8 cellular contexts compared by ENCODE assay signal in the genomic region with DNA sequence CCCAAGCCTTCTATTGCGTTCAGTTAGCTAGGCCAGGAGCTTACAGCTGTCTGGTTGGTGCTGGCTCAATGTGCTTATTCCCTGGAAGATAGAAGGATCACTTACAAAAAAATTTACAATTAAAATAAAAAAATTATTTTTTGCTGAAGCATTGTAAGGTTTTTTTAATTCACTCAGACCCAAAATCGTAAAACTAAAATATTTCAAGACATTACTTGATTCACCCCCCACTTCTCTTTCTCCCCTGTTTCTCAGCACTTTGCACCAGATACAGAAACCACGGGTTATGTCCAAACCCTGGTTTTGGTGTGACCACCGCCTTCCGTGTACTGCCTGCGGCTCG. TPM values are rescaled to one million over a fixed set of nuclear protein-coding genes. Genes with fewer than 3 reads are reported as not detected.
A peak's percentile ranks its signal among the peaks of the same experiment; 100 is the strongest.
DNase-seq lines count a peak whose midpoint lies in the region; ATAC-seq, FAIRE-seq and TF ChIP-seq lines count a peak whose summit lies in the region.

No MANE protein-coding gene starts in this region.

- H3K9me3 ChIP-seq in HUES48 (ENCODE audit: control insufficient read depth, insufficient read depth, low read length) (no peaks in the 10 kb centered on the region), astrocyte (ENCODE audit: insufficient read depth, low read depth, low read length) (no peaks in the 10 kb centered on the region), iPS-20b (ENCODE audit: insufficient read depth, low read depth, low read length) (no peaks in the 10 kb centered on the region)

- no peak for DNase-seq in astrocyte (ENCODE audit: low read depth)
- DNase-seq in NCI-H1694 (lab: John Stamatoyannopoulos, UW), result no peak
- DNase-seq in omental fat pad (ENCODE audit: low spot score), result no peak
- no peak for DNase-seq in activated T-cell treated with anti-CD3 and anti-CD28 coated beads, Interleukin-2, amount 50 U/mL, for 24 hours
- no peak for DNase-seq in ACHN

- peak overlapping the region; percentile 75 for H3K27ac Mint-ChIP-seq in astrocyte (ENCODE audit: unreplicated experiment)
- H3K27ac Mint-ChIP-seq in activated T-cell treated with anti-CD3 and anti-CD28 coated beads, Interleukin-2, amount 50 U/mL, for 24 hours, result no peak overlapping the region

- no peak for ATAC-seq in omental fat pad (ENCODE audit: low FRiP score)

- H3K4me3 Mint-ChIP-seq in astrocyte (ENCODE audit: unreplicated experiment), result peak overlapping the region; percentile 91
- no peak overlapping the region for H3K4me3 Mint-ChIP-seq in activated T-cell treated with anti-CD3 and anti-CD28 coated beads, Interleukin-2, amount 50 U/mL, for 24 hours

- H3K36me3 ChIP-seq in HUES48 (ENCODE audit: control insufficient read depth, insufficient read depth, low read length) (no peaks in the 10 kb centered on the region), astrocyte (ENCODE audit: insufficient read depth, low read length) (no peaks in the 10 kb centered on the region), iPS-20b (ENCODE audit: insufficient read depth, low read depth, low read length) (no peaks in the 10 kb centered on the region)

- in situ Hi-C loops in ACHN (cut with HindIII; ENCODE audit: low pct_ligation_motif_present, low pct_unique_long_range_greater_than_20kb, low sequenced_read_pairs), result no loop called here

- H3K9ac ChIP-seq in HUES48 (ENCODE audit: low read depth, low read length), result peak overlapping the region; percentile 15; the same call in 1 of the 2 replicates
- peak overlapping the region; percentile 90 for H3K9ac ChIP-seq in astrocyte (ENCODE audit: low read length)
- H3K9ac ChIP-seq in iPS-20b (ENCODE audit: low read depth, low read length), result peak overlapping the region; percentile 25; the same call in 1 of the 2 replicates

- H3K79me2 ChIP-seq in astrocyte (ENCODE audit: insufficient read depth, low read length), result peaks cover 35% of the 10 kb centered on the region

- H2AFZ ChIP-seq in astrocyte (ENCODE audit: low read depth, low read length), result peak overlapping the region; percentile 90

- H3K9me3 Mint-ChIP-seq in astrocyte (ENCODE audit: unreplicated experiment), result peaks cover 4% of the 10 kb centered on the region
- H3K9me3 Mint-ChIP-seq in activated T-cell treated with anti-CD3 and anti-CD28 coated beads, Interleukin-2, amount 50 U/mL, for 24 hours, result peaks cover 6% of the 10 kb centered on the region

- H4K20me1 ChIP-seq in astrocyte (ENCODE audit: insufficient read depth, low read length), result peaks cover 15% of the 10 kb centered on the region

- H3K27ac ChIP-seq in HUES48 (ENCODE audit: low read depth, low read length), result no peak overlapping the region
- peak overlapping the region; percentile 90 for H3K27ac ChIP-seq in astrocyte (ENCODE audit: low read depth, low read length)
- no peak overlapping the region for H3K27ac ChIP-seq in iPS-20b (ENCODE audit: low read length)
- H3K27ac ChIP-seq in skin epidermis, result peak overlapping the region; percentile 45 to 95 (median 89)

- H3K4me1 Mint-ChIP-seq in astrocyte (ENCODE audit: low read depth, unreplicated experiment), result peaks cover 13% of the 10 kb centered on the region
- no peaks in the 10 kb centered on the region for H3K4me1 Mint-ChIP-seq in activated T-cell treated with anti-CD3 and anti-CD28 coated beads, Interleukin-2, amount 50 U/mL, for 24 hours (ENCODE audit: low read depth)

- no peak for TF ChIP-seq CTCF in astrocyte (IDR thresholded peaks at IDR 0.05; ENCODE audit: insufficient read depth, low read depth, low read length)
- TF ChIP-seq CTCF in omental fat pad (IDR thresholded peaks at IDR 0.05), result no peak

- peak overlapping the region; percentile 93 for H3K4me2 ChIP-seq in astrocyte (ENCODE audit: low read length)

- no peaks in the 10 kb centered on the region for H3K36me3 Mint-ChIP-seq in astrocyte (ENCODE audit: low read depth, unreplicated experiment)
- no peaks in the 10 kb centered on the region for H3K36me3 Mint-ChIP-seq in activated T-cell treated with anti-CD3 and anti-CD28 coated beads, Interleukin-2, amount 50 U/mL, for 24 hours (ENCODE audit: low read depth)

- H3K27me3 ChIP-seq in HUES48 (ENCODE audit: control insufficient read depth, insufficient read depth, low read length), result peaks cover 43% of the 10 kb centered on the region
- no peaks in the 10 kb centered on the region for H3K27me3 ChIP-seq in astrocyte (ENCODE audit: insufficient read depth, low read length)
- H3K27me3 ChIP-seq in iPS-20b (ENCODE audit: insufficient read depth, low read length), result peaks cover 50% of the 10 kb centered on the region

- H3K4me1 ChIP-seq in HUES48 (ENCODE audit: control insufficient read depth, insufficient read depth, low read length) (peaks cover 8% of the 10 kb centered on the region), astrocyte (ENCODE audit: insufficient read depth, low read length) (peaks cover 3% of the 10 kb centered on the region), iPS-20b (ENCODE audit: insufficient read depth, low read length) (peaks cover 14% of the 10 kb centered on the region)

- H3K27me3 Mint-ChIP-seq in astrocyte (ENCODE audit: low read depth, unreplicated experiment), result peaks cover 6% of the 10 kb centered on the region
- H3K27me3 Mint-ChIP-seq in activated T-cell treated with anti-CD3 and anti-CD28 coated beads, Interleukin-2, amount 50 U/mL, for 24 hours, result peaks cover 54% of the 10 kb centered on the region

- H3K4me3 ChIP-seq in HUES48 (ENCODE audit: low read depth, low read length) (peak overlapping the region; percentile 83), astrocyte (ENCODE audit: insufficient read depth, low read depth, low read length) (peak overlapping the region; percentile 81), iPS-20b (ENCODE audit: low read length) (peak overlapping the region; percentile 68), skin epidermis (peak overlapping the region; percentile 38 to 79 (median 58))

- no peak for FAIRE-seq in astrocyte (lab: Jason Lieb, UNC)

RNA-seq across cellular contexts. Expression of gene PTPRM, which starts 0.9 kb away (rescaled TPM):
- total RNA-seq in astrocyte (53.1 and 59.6 TPM in 2 replicates), omental fat pad (100 to 1,000 TPM in 3 of 4 donors, 10 to 100 TPM in 1; 64.8 to 238 (median 144) TPM)

Comparison
In these comparisons a context has a peak if more than half of its experiments do, and no peak if none do; other contexts are left out.
1. H3K27ac ChIP-seq: peak in astrocyte (single experiment) and skin epidermis (21 of 21); none in HUES48 (single experiment) and iPS-20b (single experiment).
2. H3K9ac ChIP-seq: peak in every context shown above with its lines; median percentile 90 in astrocyte; 25 in iPS-20b; 15 in HUES48.
3. Peak in every context shown above with its lines, with median percentiles within 50 percentile points of each other: H3K4me3 ChIP-seq.